Comparison of ENCODE assay signal across 17 cellular contexts in genomic region chr1:219506337-219506944, GRCh38.
DNase-seq lines count a peak whose midpoint lies in the region; ATAC-seq and TF ChIP-seq lines count a peak whose summit lies in the region.
"Had no signal": no experiment of that assay in that cellular context is flagged by ENCODE, and none has a peak within 500 bp of the region (broad histone marks: within the 10 kb centered on the region; RNA-seq: fewer than 3 reads in every experiment).

No MANE protein-coding gene starts in this region.

- no peak for ATAC-seq in GM18520 (IDR thresholded peaks at IDR 0.05; ENCODE audit: unreplicated experiment)
- no peak for ATAC-seq in HG03039 (IDR thresholded peaks at IDR 0.05; ENCODE audit: unreplicated experiment)
- ATAC-seq in HG03378 (IDR thresholded peaks at IDR 0.05; ENCODE audit: unreplicated experiment) = no peak
- ATAC-seq: CD8-positive, alpha-beta T cell had no signal

- peaks cover 3% of the 10 kb centered on the region for H3K4me1 Mint-ChIP-seq in mesothelial cell of epicardium

- peak overlapping the region; percentile 24 for H3K27ac Mint-ChIP-seq in mesothelial cell of epicardium
- H3K27ac Mint-ChIP-seq: CD8-positive, alpha-beta T cell had no signal

- peak; percentile 11 for DNase-seq in NCI-H2171 treated with DMSO at 0.1 percent for 48 hours (lab: John Stamatoyannopoulos, UW)
- DNase-seq in NCI-H2171 (lab: John Stamatoyannopoulos, UW) = no peak
- DNase-seq in amniotic epithelial cell (ENCODE audit: low read depth) = peak; percentile 94
- DNase-seq in mesothelial cell of epicardium (ENCODE audit: low spot score in 2 of 2, unreplicated experiment in 2 of 2) = no peak
- DNase-seq in medulla oblongata (ENCODE audit: extremely low spot score) = no peak
- DNase-seq: BE2C; CD8-positive, alpha-beta T cell; DMS79 treated with DMSO at 0.1 percent for 48 hours; MM.1S; NCI-H1092 treated with DMSO at 0.1 percent for 48 hours; NCI-H1694 treated with DMSO at 0.1 percent for 48 hours; NCI-H2107; NCI-H345; PC-9 had no signal

- no peak overlapping the region for H3K4me3 Mint-ChIP-seq in mesothelial cell of epicardium
- H3K4me3 Mint-ChIP-seq: CD8-positive, alpha-beta T cell had no signal

- H3K36me3 Mint-ChIP-seq in mesothelial cell of epicardium = no peaks in the 10 kb centered on the region
- H3K36me3 Mint-ChIP-seq: CD8-positive, alpha-beta T cell had no signal

- H3K27me3 Mint-ChIP-seq in mesothelial cell of epicardium (ENCODE audit: low read depth) = peaks cover 4% of the 10 kb centered on the region

- no peak for TF ChIP-seq CTCF in mesothelial cell of epicardium (IDR thresholded peaks at IDR 0.05; ENCODE audit: unreplicated experiment)

- no peaks in the 10 kb centered on the region for H3K9me3 Mint-ChIP-seq in mesothelial cell of epicardium
- H3K9me3 Mint-ChIP-seq: CD8-positive, alpha-beta T cell had no signal

Comparison
In these comparisons a context has a peak if more than half of its experiments do, and no peak if none do; other contexts are left out.
1. DNase-seq: peak in NCI-H2171 treated with DMSO at 0.1 percent for 48 hours (single experiment) and amniotic epithelial cell (single experiment); none in NCI-H2171 (single experiment), mesothelial cell of epicardium (0 of 2) and medulla oblongata (single experiment).